In the genomic region with DNA sequence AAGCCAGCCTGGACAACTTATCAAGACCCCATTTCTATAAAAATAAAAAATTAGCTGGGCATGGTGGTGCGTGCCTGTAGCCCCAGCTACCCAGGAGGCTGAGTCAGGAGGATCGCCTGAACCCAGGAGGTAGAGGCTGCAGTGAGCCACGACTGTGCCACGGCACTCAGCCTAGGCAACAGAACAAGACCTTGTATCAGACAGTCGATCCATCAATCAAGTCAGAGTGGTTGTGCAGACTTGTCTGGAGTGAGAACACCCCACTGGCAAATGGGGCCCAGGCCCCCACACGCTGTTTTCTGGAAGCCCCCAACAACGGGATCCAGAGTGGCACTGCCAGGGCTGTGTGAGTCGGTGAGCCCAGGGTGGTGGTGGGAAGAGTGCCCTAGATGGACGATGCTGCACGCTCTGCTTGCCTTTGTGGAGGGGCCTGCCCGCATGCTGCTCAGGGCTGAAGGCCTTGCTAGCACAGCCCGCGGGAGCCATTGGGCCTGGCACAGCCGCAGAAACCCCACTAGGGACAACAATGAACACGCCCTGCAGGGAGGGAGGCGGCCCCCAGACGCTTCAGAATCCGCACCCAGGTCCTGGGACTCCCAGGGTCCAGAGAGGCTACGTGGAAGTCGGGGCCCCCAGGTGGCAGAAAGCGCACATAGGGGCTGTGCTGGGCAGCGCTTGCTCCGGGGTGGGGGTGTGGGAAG, we compare ENCODE assay signal across 19 cellular contexts.
DNase-seq lines count a peak whose midpoint lies in the region; ATAC-seq lines count a peak whose summit lies in the region.
"Had no signal": no experiment of that assay in that cellular context is flagged by ENCODE, and none has a peak within 500 bp of the region (broad histone marks: within the 10 kb centered on the region; RNA-seq: fewer than 3 reads in every experiment).

No MANE protein-coding gene starts in this region.

- WGBS in right cardiac atrium: 94% methylated on average over 23 of the region's 23 CpGs

- H3K27ac Mint-ChIP-seq in effector memory CD8-positive, alpha-beta T cell: no peak overlapping the region
- H3K27ac Mint-ChIP-seq: IgD-negative memory B cell had no signal

- ATAC-seq in left ventricle myocardium superior (no peak), left cardiac atrium (no peak), right cardiac atrium (peak in 1 of 2 donors; percentile 27), HG02610 (IDR thresholded peaks at IDR 0.05; ENCODE audit: unreplicated experiment) (no peak), HG02798 (IDR thresholded peaks at IDR 0.05; ENCODE audit: poor library complexity, unreplicated experiment) (no peak)
- ATAC-seq in effector memory CD8-positive, alpha-beta T cell (replicated peaks): no peak

- no peaks in the 10 kb centered on the region for H3K27me3 ChIP-seq in right cardiac atrium (ENCODE audit: control insufficient read depth, insufficient read depth)

- no peak overlapping the region for H3K4me3 Mint-ChIP-seq in effector memory CD8-positive, alpha-beta T cell
- H3K4me3 Mint-ChIP-seq: CD8-positive, alpha-beta memory T cell had no signal

- peaks cover 7% of the 10 kb centered on the region for H3K36me3 Mint-ChIP-seq in effector memory CD8-positive, alpha-beta T cell (ENCODE audit: insufficient read depth)

- no peak overlapping the region for H3K27ac ChIP-seq in right cardiac atrium (ENCODE audit: low read length)
- H3K27ac ChIP-seq: GM23248 had no signal

- no peaks in the 10 kb centered on the region for H3K9me3 Mint-ChIP-seq in effector memory CD8-positive, alpha-beta T cell
- H3K9me3 Mint-ChIP-seq: IgD-negative memory B cell had no signal

- no peaks in the 10 kb centered on the region for H3K9me3 ChIP-seq in right cardiac atrium (ENCODE audit: control insufficient read depth, low read length)

- H3K4me1 ChIP-seq in right cardiac atrium (ENCODE audit: control insufficient read depth, insufficient read depth, low read length): no peaks in the 10 kb centered on the region

- H3K27me3 Mint-ChIP-seq in effector memory CD8-positive, alpha-beta T cell: no peaks in the 10 kb centered on the region
- H3K27me3 Mint-ChIP-seq: IgD-negative memory B cell had no signal

- DNase-seq in left ventricle myocardium superior (peak; percentile 19), left cardiac atrium (no peak), right cardiac atrium (peak in 2 of 3 donors; percentile 34 to 36), posterior vena cava (ENCODE audit: low spot score) (peak; percentile 64)
- no peak for DNase-seq in effector memory CD8-positive, alpha-beta T cell
- DNase-seq: Calu3, GM23248, HCEC 1CT, NCI-H1105 treated with DMSO at 0.1 percent for 48 hours, NCI-H1694, NCI-H2081, NCI-H2171, NCI-H446, NCI-H526 treated with DMSO at 0.1 percent for 48 hours, OCI-M1 had no signal

- intact Hi-C loops in left ventricle myocardium superior (cut with micrococcal nuclease) (no loop called here), left cardiac atrium (cut with DNase I) (no loop called here), right cardiac atrium (cut with DNase I) (no loop called here), posterior vena cava (cut with DNase I) (no loop called here)

- H3K4me3 ChIP-seq in right cardiac atrium (ENCODE audit: low read length): no peak overlapping the region
- H3K4me3 ChIP-seq: GM23248 had no signal

- peaks cover 0 to 2% of the 10 kb centered on the region in 2 donors for H3K4me1 Mint-ChIP-seq in effector memory CD8-positive, alpha-beta T cell (ENCODE audit: low read depth in 2 of 2)

Comparison
In these comparisons a context has a peak if more than half of its experiments do, and no peak if none do; other contexts are left out.
1. DNase-seq: peak in left ventricle myocardium superior (single experiment), right cardiac atrium (2 of 3) and posterior vena cava (single experiment); none in left cardiac atrium (single experiment) and effector memory CD8-positive, alpha-beta T cell (0 of 3).